Comparison of ENCODE assay signal across 1 cellular context in genomic region chr18:48409591-48410094, GRCh38.
A peak's percentile ranks its signal among the peaks of the same experiment; 100 is the strongest.
TF ChIP-seq lines count a peak whose summit lies in the region.

No MANE protein-coding gene starts in this region.

TF ChIP-seq in H1, 55 proteins besides CTCF, POLR2A, EP300 and RAD21 (continued from another document):
- TF ChIP-seq CEBPB (IDR thresholded peaks at IDR 0.05; ENCODE audit: low read depth, low read length) (no peak), EGR1 (IDR thresholded peaks at IDR 0.05; ENCODE audit: borderline replicate concordance, low read depth, low read length) (peak; percentile 46; the same call in 1 of the 2 replicates), ZNF274 (IDR thresholded peaks at IDR 0.05; ENCODE audit: borderline replicate concordance, extremely low read depth, low read length) (no peak), CBX5 (IDR thresholded peaks at IDR 0.05; ENCODE audit: low read depth, low read length) (no peak)
